29 cellular contexts compared by ENCODE assay signal in the genomic region with DNA sequence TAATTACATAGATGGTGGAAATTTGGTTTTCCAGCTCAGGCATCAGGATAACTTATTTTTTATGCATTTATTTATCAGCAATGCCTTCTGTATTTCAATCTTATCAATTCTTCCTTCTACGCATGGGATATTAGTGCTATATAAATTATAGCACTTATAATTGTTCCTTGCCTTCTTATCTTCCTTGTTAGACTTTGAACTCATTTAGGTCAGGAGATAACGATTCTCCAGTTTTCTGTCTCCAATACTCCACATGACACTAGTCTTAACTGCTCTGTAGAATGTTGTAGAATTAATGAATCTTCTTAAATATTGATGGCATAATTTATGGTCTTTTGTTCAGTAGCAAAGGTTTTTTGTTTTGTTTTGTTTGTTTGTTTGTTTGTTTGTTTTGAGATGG. TPM values are rescaled to one million over a fixed set of nuclear protein-coding genes. Genes with fewer than 3 reads are reported as not detected.
"Had no signal": no experiment of that assay in that cellular context is flagged by ENCODE, and none has a peak within 500 bp of the region (broad histone marks: within the 10 kb centered on the region; RNA-seq: fewer than 3 reads in every experiment).

No MANE protein-coding gene starts in this region.

- H3K4me1 ChIP-seq: colonic mucosa, esophagus squamous epithelium, foreskin keratinocyte, gastrocnemius medialis had no signal

- ATAC-seq: effector memory CD8-positive, alpha-beta T cell; esophagus mucosa; foreskin keratinocyte; gastrocnemius medialis; gastroesophageal sphincter; heart left ventricle; heart right ventricle had no signal

- H3K27me3 ChIP-seq: colonic mucosa, esophagus muscularis mucosa, gastrocnemius medialis, heart left ventricle, heart right ventricle had no signal

- H3K4me3 ChIP-seq: colonic mucosa, coronary artery, dorsolateral prefrontal cortex, esophagus muscularis mucosa, esophagus squamous epithelium, gastrocnemius medialis, gastroesophageal sphincter, heart left ventricle, heart right ventricle had no signal

- H3K27ac ChIP-seq: colonic mucosa, coronary artery, dorsolateral prefrontal cortex, epithelial cell of prostate, esophagus muscularis mucosa, esophagus squamous epithelium, foreskin keratinocyte, gastrocnemius medialis, gastroesophageal sphincter, heart left ventricle, heart right ventricle had no signal

- FAIRE-seq: colon, endometrium, endothelial cell of umbilical vein had no signal

- H3K9me3 ChIP-seq: colonic mucosa, esophagus muscularis mucosa, esophagus squamous epithelium, gastrocnemius medialis, gastroesophageal sphincter, heart left ventricle, heart right ventricle had no signal

- DNase-seq: colonic mucosa; dermis blood vessel endothelial cell; dorsolateral prefrontal cortex; effector CD4-positive, alpha-beta T cell; effector CD8-positive, alpha-beta T cell; effector memory CD4-positive, alpha-beta T cell; effector memory CD8-positive, alpha-beta T cell; endodermal cell; erythroblast; esophagus squamous epithelium; foreskin fibroblast; foreskin keratinocyte; foreskin melanocyte; gastrocnemius medialis; glutamatergic neuron; head of caudate nucleus; heart left ventricle; heart right ventricle had no signal

- H3K36me3 ChIP-seq: colonic mucosa, esophagus muscularis mucosa, esophagus squamous epithelium, gastrocnemius medialis, gastroesophageal sphincter, heart left ventricle, heart right ventricle had no signal

RNA-seq across cellular contexts. Expression of a gene that starts 10.7 kb away (rescaled TPM):
- total RNA-seq: chondrocyte, dermis blood vessel endothelial cell, endothelial cell of umbilical vein, fibroblast of villous mesenchyme, foreskin keratinocyte, gastrocnemius medialis, glomerular endothelial cell had no signal
- polyA plus RNA-seq: endothelial cell of umbilical vein, foreskin keratinocyte, heart left ventricle, heart right ventricle had no signal
